1 cellular context compared by ENCODE assay signal in the genomic region with DNA sequence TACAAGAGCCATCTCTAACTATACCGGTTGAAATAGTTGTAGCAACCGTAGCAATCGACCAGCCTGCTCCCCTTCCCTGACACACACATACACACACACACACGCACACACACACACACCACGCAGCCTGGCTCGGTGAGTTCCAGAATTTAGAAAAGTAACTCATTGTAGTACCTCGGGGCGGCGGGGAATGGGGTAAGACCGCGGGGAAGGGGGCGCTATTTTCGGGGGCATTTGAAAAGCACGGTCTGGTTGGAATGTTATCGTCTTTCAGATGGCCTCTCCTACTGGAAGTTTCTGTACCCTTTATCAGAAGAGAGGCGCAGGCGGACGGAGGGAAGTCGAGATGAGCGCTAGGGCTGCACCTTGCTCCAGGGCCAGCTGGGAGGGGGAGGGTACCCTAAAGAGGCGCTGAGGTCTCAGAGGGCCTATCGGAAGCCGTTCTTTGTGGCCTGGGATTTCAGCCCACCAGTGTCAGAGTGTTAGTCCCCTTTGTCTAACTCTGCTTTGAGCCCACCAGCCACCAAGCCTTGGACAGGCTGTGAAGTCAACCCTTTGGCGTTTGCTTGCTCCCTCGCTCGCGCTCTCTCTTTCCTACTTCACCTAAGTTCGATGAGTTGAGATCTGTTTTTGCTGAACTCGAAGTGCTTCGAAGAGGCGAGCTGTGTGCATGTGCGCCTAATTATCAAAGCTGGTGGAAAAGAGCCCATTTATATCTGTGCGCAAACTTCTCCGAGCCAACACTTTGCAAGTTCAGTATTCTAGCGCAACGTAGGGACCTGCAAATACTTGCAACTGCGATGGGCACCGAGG.
TF ChIP-seq lines count a peak whose summit lies in the region.

No MANE protein-coding gene starts in this region.

TF ChIP-seq in HepG2, 621 proteins besides CTCF, POLR2A, EP300 and RAD21:
- TF ChIP-seq GATA4 (IDR thresholded peaks at IDR 0.05; ENCODE audit: borderline replicate concordance, low read depth) (no peak), ZNF468 (CRISPR knock-in tag; IDR thresholded peaks at IDR 0.05) (no peak), ETV6 (CRISPR knock-in tag; conservative IDR thresholded peaks at IDR 0.05) (no peak), ZNF329 (CRISPR knock-in tag; IDR thresholded peaks at IDR 0.05; ENCODE audit: low read depth) (no peak), NFRKB (IDR thresholded peaks at IDR 0.05) (no peak), ZNF17 (CRISPR knock-in tag; IDR thresholded peaks at IDR 0.05) (no peak), ETV5 (CRISPR knock-in tag; IDR thresholded peaks at IDR 0.05; ENCODE audit: borderline replicate concordance) (no peak), SATB2 (CRISPR knock-in tag; IDR thresholded peaks at IDR 0.05) (no peak), ZNF713 (CRISPR knock-in tag; IDR thresholded peaks at IDR 0.05) (no peak), ZNF780A (CRISPR knock-in tag; IDR thresholded peaks at IDR 0.05) (no peak)
- TF ChIP-seq, protein P1, sequence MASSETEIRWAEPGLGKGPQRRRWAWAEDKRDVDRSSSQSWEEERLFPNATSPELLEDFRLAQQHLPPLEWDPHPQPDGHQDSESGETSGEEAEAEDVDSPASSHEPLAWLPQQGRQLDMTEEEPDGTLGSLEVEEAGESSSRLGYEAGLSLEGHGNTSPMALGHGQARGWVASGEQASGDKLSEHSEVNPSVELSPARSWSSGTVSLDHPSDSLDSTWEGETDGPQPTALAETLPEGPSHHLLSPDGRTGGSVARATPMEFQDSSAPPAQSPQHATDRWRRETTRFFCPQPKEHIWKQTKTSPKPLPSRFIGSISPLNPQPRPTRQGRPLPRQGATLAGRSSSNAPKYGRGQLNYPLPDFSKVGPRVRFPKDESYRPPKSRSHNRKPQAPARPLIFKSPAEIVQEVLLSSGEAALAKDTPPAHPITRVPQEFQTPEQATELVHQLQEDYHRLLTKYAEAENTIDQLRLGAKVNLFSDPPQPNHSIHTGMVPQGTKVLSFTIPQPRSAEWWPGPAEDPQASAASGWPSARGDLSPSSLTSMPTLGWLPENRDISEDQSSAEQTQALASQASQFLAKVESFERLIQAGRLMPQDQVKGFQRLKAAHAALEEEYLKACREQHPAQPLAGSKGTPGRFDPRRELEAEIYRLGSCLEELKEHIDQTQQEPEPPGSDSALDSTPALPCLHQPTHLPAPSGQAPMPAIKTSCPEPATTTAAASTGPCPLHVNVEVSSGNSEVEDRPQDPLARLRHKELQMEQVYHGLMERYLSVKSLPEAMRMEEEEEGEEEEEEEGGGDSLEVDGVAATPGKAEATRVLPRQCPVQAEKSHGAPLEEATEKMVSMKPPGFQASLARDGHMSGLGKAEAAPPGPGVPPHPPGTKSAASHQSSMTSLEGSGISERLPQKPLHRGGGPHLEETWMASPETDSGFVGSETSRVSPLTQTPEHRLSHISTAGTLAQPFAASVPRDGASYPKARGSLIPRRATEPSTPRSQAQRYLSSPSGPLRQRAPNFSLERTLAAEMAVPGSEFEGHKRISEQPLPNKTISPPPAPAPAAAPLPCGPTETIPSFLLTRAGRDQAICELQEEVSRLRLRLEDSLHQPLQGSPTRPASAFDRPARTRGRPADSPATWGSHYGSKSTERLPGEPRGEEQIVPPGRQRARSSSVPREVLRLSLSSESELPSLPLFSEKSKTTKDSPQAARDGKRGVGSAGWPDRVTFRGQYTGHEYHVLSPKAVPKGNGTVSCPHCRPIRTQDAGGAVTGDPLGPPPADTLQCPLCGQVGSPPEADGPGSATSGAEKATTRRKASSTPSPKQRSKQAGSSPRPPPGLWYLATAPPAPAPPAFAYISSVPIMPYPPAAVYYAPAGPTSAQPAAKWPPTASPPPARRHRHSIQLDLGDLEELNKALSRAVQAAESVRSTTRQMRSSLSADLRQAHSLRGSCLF (CRISPR knock-in tag; IDR thresholded peaks at IDR 0.05; ENCODE audit: borderline replicate concordance), result no peak
- TF ChIP-seq, protein P2, sequence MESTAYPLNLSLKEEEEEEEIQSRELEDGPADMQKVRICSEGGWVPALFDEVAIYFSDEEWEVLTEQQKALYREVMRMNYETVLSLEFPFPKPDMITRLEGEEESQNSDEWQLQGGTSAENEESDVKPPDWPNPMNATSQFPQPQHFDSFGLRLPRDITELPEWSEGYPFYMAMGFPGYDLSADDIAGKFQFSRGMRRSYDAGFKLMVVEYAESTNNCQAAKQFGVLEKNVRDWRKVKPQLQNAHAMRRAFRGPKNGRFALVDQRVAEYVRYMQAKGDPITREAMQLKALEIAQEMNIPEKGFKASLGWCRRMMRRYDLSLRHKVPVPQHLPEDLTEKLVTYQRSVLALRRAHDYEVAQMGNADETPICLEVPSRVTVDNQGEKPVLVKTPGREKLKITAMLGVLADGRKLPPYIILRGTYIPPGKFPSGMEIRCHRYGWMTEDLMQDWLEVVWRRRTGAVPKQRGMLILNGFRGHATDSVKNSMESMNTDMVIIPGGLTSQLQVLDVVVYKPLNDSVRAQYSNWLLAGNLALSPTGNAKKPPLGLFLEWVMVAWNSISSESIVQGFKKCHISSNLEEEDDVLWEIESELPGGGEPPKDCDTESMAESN (CRISPR knock-in tag; conservative IDR thresholded peaks at IDR 0.05), result no peak
